13 cellular contexts compared by ENCODE assay signal in genomic region chr19:38660724-38661123, GRCh38. TPM values are rescaled to one million over a fixed set of nuclear protein-coding genes. Genes with fewer than 3 reads are reported as not detected.
DNase-seq lines count a peak whose midpoint lies in the region; ATAC-seq and TF ChIP-seq lines count a peak whose summit lies in the region.
"Had no signal": no experiment of that assay in that cellular context is flagged by ENCODE, and none has a peak within 500 bp of the region (broad histone marks: within the 10 kb centered on the region; RNA-seq: fewer than 3 reads in every experiment).

No MANE protein-coding gene starts in this region.

- no peak overlapping the region for H2AK5ac ChIP-seq in neuronal stem cell (ENCODE audit: low read depth, low read length)

- H3K9me3 ChIP-seq in heart left ventricle, result no peaks in the 10 kb centered on the region
- H3K9me3 ChIP-seq in neuronal stem cell (replicated peaks in 1 of 2; ENCODE audit: control insufficient read depth in 2 of 2, insufficient read depth in 1 of 2, low read depth in 1 of 2, low read length in 2 of 2), result no peaks in the 10 kb centered on the region
- no peaks in the 10 kb centered on the region for H3K9me3 ChIP-seq in upper lobe of right lung

- no peak overlapping the region for H2AFZ ChIP-seq in neuronal stem cell (ENCODE audit: low read length)

- peak overlapping the region; percentile 21 for H3K9ac ChIP-seq in neuronal stem cell (ENCODE audit: low read depth, low read length, poor library complexity)

- intact Hi-C loops in heart left ventricle (cut with DNase I), result no loop called here
- intact Hi-C loops in left cardiac atrium (cut with DNase I), result loop anchor here in 1 of 2 donors (2.0 kb wide), 1 partner anchor 48 kb away; no protein-coding TSS in a partner anchor
- intact Hi-C loops in upper lobe of right lung (cut with DNase I), result no loop called here

- H3K79me1 ChIP-seq in neuronal stem cell (ENCODE audit: low read depth, low read length), result peaks cover 4% of the 10 kb centered on the region

- WGBS in heart left ventricle, 4 donors, result 70 to 79% (median 72%) methylated on average over 9 of the region's 9 CpGs
- no CpG with 5 or more reads among the region's 9 CpGs for WGBS in neuronal stem cell (ENCODE audit: extremely low coverage in 2 of 2, insufficient read length in 2 of 2, insufficient replicate concordance in 1 of 2), 2 donors

- H3K36me3 ChIP-seq in heart left ventricle (peaks cover 0 to 24% (median 6%) of the 10 kb centered on the region in 9 donors), neuronal stem cell (replicated peaks in 1 of 2; ENCODE audit: control insufficient read depth in 2 of 2, insufficient read depth in 2 of 2, low read length in 2 of 2) (peaks cover 5 to 49% of the 10 kb centered on the region in 2 donors), upper lobe of right lung (peaks cover 14% of the 10 kb centered on the region)

- no peak for TF ChIP-seq POLR2A in heart left ventricle (IDR thresholded peaks at IDR 0.05)

- H4K8ac ChIP-seq in neuronal stem cell (ENCODE audit: low read depth, low read length), result no peak overlapping the region

- ATAC-seq in heart left ventricle, result no peak
- ATAC-seq in left cardiac atrium, result no peak
- ATAC-seq in upper lobe of right lung, result no peak

- H3K4me3 ChIP-seq in heart left ventricle (no peak overlapping the region), neuronal stem cell (ENCODE audit: low read length in 2 of 2) (no peak overlapping the region), upper lobe of right lung (no peak overlapping the region)

- no peak overlapping the region for H2BK15ac ChIP-seq in neuronal stem cell (ENCODE audit: low read length)

- no peaks in the 10 kb centered on the region for H3K27me3 ChIP-seq in heart left ventricle
- no peaks in the 10 kb centered on the region for H3K27me3 ChIP-seq in neuronal stem cell (ENCODE audit: control insufficient read depth in 3 of 3, insufficient read depth in 3 of 3, low read depth in 1 of 3, low read length in 3 of 3)
- H3K27me3 ChIP-seq in upper lobe of right lung, result no peaks in the 10 kb centered on the region

- no peak overlapping the region for H4K91ac ChIP-seq in neuronal stem cell (ENCODE audit: low read depth, low read length, poor library complexity)

- no peak overlapping the region for H3K23ac ChIP-seq in neuronal stem cell (ENCODE audit: low read depth, low read length, poor library complexity)

- no peak overlapping the region for H2BK5ac ChIP-seq in neuronal stem cell (ENCODE audit: low read length)

- no peak overlapping the region for H2BK12ac ChIP-seq in neuronal stem cell (ENCODE audit: low read length)

- H3K4me1 ChIP-seq in heart left ventricle (peaks cover 64 to 100% (median 99%) of the 10 kb centered on the region in 12 donors), neuronal stem cell (ENCODE audit: control insufficient read depth in 2 of 2, insufficient read depth in 1 of 2, low read depth in 1 of 2, low read length in 2 of 2) (peaks cover 22 to 56% of the 10 kb centered on the region in 2 donors), upper lobe of right lung (peaks cover 100% of the 10 kb centered on the region)

- peak overlapping the region; percentile 71 to 99 (median 96) for H3K27ac ChIP-seq in heart left ventricle
- peak overlapping the region; percentile 99 for H3K27ac ChIP-seq in epithelial cell of prostate
- H3K27ac ChIP-seq in neuronal stem cell (replicated peaks; ENCODE audit: low read length), result no peak overlapping the region
- peak overlapping the region; percentile 90 for H3K27ac ChIP-seq in upper lobe of right lung

- no peak overlapping the region for H2BK120ac ChIP-seq in neuronal stem cell (ENCODE audit: low read depth, low read length)

- H3K18ac ChIP-seq in neuronal stem cell (ENCODE audit: low read length), result no peak overlapping the region

- TF ChIP-seq CTCF in heart left ventricle (IDR thresholded peaks at IDR 0.05) (no peak), upper lobe of right lung (IDR thresholded peaks at IDR 0.05) (no peak)

- no peak overlapping the region for H3K4ac ChIP-seq in neuronal stem cell (ENCODE audit: low read length)

- H3K4me2 ChIP-seq in neuronal stem cell (ENCODE audit: insufficient read depth, low read length, poor library complexity, severe bottlenecking), result no peak overlapping the region

- DNase-seq in heart left ventricle (no peak), left cardiac atrium (no peak), epithelial cell of prostate (ENCODE audit: low read depth, low spot score) (no peak), neuronal stem cell (ENCODE audit: low spot score) (no peak), upper lobe of right lung (no peak), dedifferentiated amniotic fluid mesenchymal stem cell (ENCODE audit: extremely low spot score) (no peak), NCI-H1436 treated with DMSO at 0.1 percent for 48 hours (lab: John Stamatoyannopoulos, UW) (no peak)
- no peak for DNase-seq in stimulated activated naive CD4-positive, alpha-beta T cell (lab: John Stamatoyannopoulos, UW)
- DNase-seq: ACHN; activated T-cell treated with anti-CD3 and anti-CD28 coated beads, Interleukin-2, amount 50 U/mL, for 48 hours; DMS79; naive B cell; NCI-H1930 had no signal

- no peak overlapping the region for H3K14ac ChIP-seq in neuronal stem cell (ENCODE audit: low read length)

RNA-seq across cellular contexts. Expression of gene ACTN4, which starts 13.3 kb away (rescaled TPM):
- 100 to 1,000 TPM; 124 to 307 (median 154) TPM for total RNA-seq in heart left ventricle
- 100 to 1,000 TPM; 100 to 107 TPM for polyA plus RNA-seq in heart left ventricle
- total RNA-seq in left cardiac atrium, result 100 to 1,000 TPM; 160 to 333 TPM
- polyA plus RNA-seq in neuronal stem cell (2013, experiment 1 of 2), result 205 TPM
- polyA plus RNA-seq in neuronal stem cell (2013, experiment 2 of 2), result 200 TPM
- 565 TPM for total RNA-seq in upper lobe of right lung

RNA-seq across cellular contexts. Expression of gene EIF3K, which starts 41.7 kb away (rescaled TPM):
- total RNA-seq in heart left ventricle (1,000 to 10,000 TPM in 1 of 9 donors, 100 to 1,000 TPM in 8; 447 to 1,239 (median 596) TPM), left cardiac atrium (100 to 1,000 TPM; 515 to 563 TPM), upper lobe of right lung (215 TPM)
- polyA plus RNA-seq in heart left ventricle, result 100 to 1,000 TPM; 761 to 801 TPM
- polyA plus RNA-seq in neuronal stem cell (2013, experiment 1 of 2), result 218 TPM
- polyA plus RNA-seq in neuronal stem cell (2013, experiment 2 of 2), result 210 TPM

RNA-seq across cellular contexts. Expression of gene MAP4K1, which starts 43.0 kb away (rescaled TPM):
- total RNA-seq in heart left ventricle (1 to 10 TPM; 1.2 to 9.9 (median 2.7) TPM), left cardiac atrium (1 to 10 TPM; 3.1 TPM), upper lobe of right lung (12.1 TPM)
- polyA plus RNA-seq in heart left ventricle, result 1 to 10 TPM in 1 of 2 donors, under 1 TPM in 1; 0.69 to 2.7 TPM
- 3.0 TPM for polyA plus RNA-seq in neuronal stem cell (2013, experiment 1 of 2)
- 3.5 TPM for polyA plus RNA-seq in neuronal stem cell (2013, experiment 2 of 2)
